ENCODE assay signal across 20 cellular contexts in genomic region chr1:219398815-219399396, GRCh38.
"Had no signal": no experiment of that assay in that cellular context is flagged by ENCODE, and none has a peak within 500 bp of the region (broad histone marks: within the 10 kb centered on the region; RNA-seq: fewer than 3 reads in every experiment).

No MANE protein-coding gene starts in this region.

- DNase-seq: activated CD4-positive, alpha-beta T cell treated with anti-CD3 and anti-CD28 coated beads, Interleukin-2, amount 50 U/mL, for 1 hour; activated CD4-positive, CD25-positive, alpha-beta regulatory T cell treated with anti-CD3 and anti-CD28 coated beads, Interleukin-2, amount 50 U/mL, for 72 hours; activated CD8-positive, alpha-beta T cell treated with anti-CD3 and anti-CD28 coated beads, Interleukin-2, amount 10 ng/mL, durations not matched to agents 7 days and 5 days; activated gamma-delta T cell; activated naive CD4-positive, alpha-beta T cell treated with anti-CD3 and anti-CD28 coated beads, Interleukin-2, amount 50 U/mL, for 16 hours; activated naive CD8-positive, alpha-beta T cell treated with anti-CD3 and anti-CD28 coated beads, Interleukin-2, amount 50 U/mL, for 24 hours; caudate nucleus; effector memory CD4-positive, alpha-beta T cell; foreskin melanocyte; lower lobe of right lung; mesendoderm; mucosa of descending colon; retina; spleen; stimulated activated CD4-positive, alpha-beta T cell treated with anti-CD3 and anti-CD28 coated beads, Interleukin-4, amount 100 ng/mL, for 1 hour; stimulated activated naive CD4-positive, alpha-beta T cell; T-cell; thyroid gland; WERI-Rb-1 had no signal

- H3K4me1 ChIP-seq: lower lobe of right lung, spleen, thyroid gland had no signal

- H3K27me3 ChIP-seq: thyroid gland had no signal

- H3K27ac ChIP-seq: lower lobe of right lung, spleen, thyroid gland, WERI-Rb-1 had no signal

- H3K36me3 ChIP-seq: lower lobe of right lung, spleen, thyroid gland, WERI-Rb-1 had no signal

- FAIRE-seq: islet of Langerhans had no signal

- H3K4me3 ChIP-seq: lower lobe of right lung, mucosa of descending colon, spleen, thyroid gland had no signal

- H3K9me3 ChIP-seq: thyroid gland had no signal

- ATAC-seq: activated CD8-positive, alpha-beta T cell treated with anti-CD3 and anti-CD28 coated beads, Interleukin-2, amount 10 ng/mL, durations not matched to agents 7 days and 5 days; activated naive CD8-positive, alpha-beta T cell treated with anti-CD3 and anti-CD28 coated beads, Interleukin-2, amount 50 U/mL, for 24 hours; mucosa of descending colon; T-cell had no signal
